Comparison of ENCODE assay signal across 10 cellular contexts in the genomic region with DNA sequence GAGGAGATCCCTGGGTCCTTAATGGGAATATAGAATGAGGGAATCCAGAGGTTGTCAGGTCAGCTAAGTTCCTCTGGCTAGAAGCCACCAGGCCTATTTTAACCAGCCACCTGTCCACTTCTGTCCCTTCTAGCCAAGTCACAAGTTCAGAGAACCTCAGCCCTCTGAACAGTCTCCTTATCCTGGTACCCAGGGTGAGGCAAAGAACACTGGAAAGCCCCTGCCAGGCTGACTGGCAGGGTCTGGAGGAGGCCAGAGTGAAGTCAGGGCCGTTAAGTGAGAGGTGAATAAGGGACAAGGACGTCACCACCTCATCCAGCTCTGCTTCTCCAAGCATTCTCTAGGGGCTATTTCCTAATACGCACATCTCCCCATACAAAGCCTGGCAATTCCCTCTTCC. TPM values are rescaled to one million over a fixed set of nuclear protein-coding genes. Genes with fewer than 3 reads are reported as not detected.
DNase-seq lines count a peak whose midpoint lies in the region; ATAC-seq and TF ChIP-seq lines count a peak whose summit lies in the region.
"Had no signal": no experiment of that assay in that cellular context is flagged by ENCODE, and none has a peak within 500 bp of the region (broad histone marks: within the 10 kb centered on the region; RNA-seq: fewer than 3 reads in every experiment).

No MANE protein-coding gene starts in this region.

- BruUV-seq in Panc1 (replicated peaks; lab: Mats Ljungman, UMichigan) = no TSS peak

- ATAC-seq in Panc1 = no peak
- no peak for ATAC-seq in naive thymus-derived CD8-positive, alpha-beta T cell
- ATAC-seq: mucosa of descending colon had no signal

- peaks cover 16% of the 10 kb centered on the region for H3K4me1 ChIP-seq in Panc1 (ENCODE audit: control insufficient read depth, insufficient read depth, low read length)

- H3K4me3 ChIP-seq in GM06990 (replicated peaks; ENCODE audit: low read depth, low read length) = peak overlapping the region; percentile 92
- H3K4me3 ChIP-seq in Panc1 (ENCODE audit: low read depth in 2 of 2, low read length in 2 of 2) = peak overlapping the region in 1 of 2 experiments; percentile 18; a peak in 1 of 4 replicates
- H3K4me3 ChIP-seq: mucosa of descending colon had no signal

- in situ Hi-C loops in Panc1 (cut with HindIII; ENCODE audit: low pct_unique_long_range_greater_than_20kb, low sequenced_read_pairs) = no loop called here

- H3K36me3 ChIP-seq in GM06990 (ENCODE audit: control insufficient read depth, insufficient read depth, low read length) (peaks cover 5% of the 10 kb centered on the region; the same call in 1 of the 2 replicates), Panc1 (ENCODE audit: control insufficient read depth, insufficient read depth, low read length) (peaks cover 5% of the 10 kb centered on the region)

- peaks cover 21 to 53% (median 46%) of the 10 kb centered on the region in 4 donors for H3K4me1 Mint-ChIP-seq in naive thymus-derived CD8-positive, alpha-beta T cell

- H3K9me3 ChIP-seq in Panc1 (ENCODE audit: control insufficient read depth, insufficient read depth, low read depth, low read length) = no peaks in the 10 kb centered on the region
- H3K9me3 ChIP-seq: mucosa of descending colon, tibial artery had no signal

- peak overlapping the region in 6 of 10 donors; percentile 28 to 96 (median 92) for H3K4me3 Mint-ChIP-seq in naive thymus-derived CD8-positive, alpha-beta T cell

- no peak for TF ChIP-seq CTCF in GM06990 (IDR thresholded peaks at IDR 0.05; ENCODE audit: insufficient read depth, low read length, poor library complexity, severe bottlenecking)
- no peak for TF ChIP-seq CTCF in Panc1 (IDR thresholded peaks at IDR 0.05)

- no peaks in the 10 kb centered on the region for H3K27me3 Mint-ChIP-seq in naive thymus-derived CD8-positive, alpha-beta T cell

- H3K36me3 Mint-ChIP-seq in naive thymus-derived CD8-positive, alpha-beta T cell = peaks cover 0 to 33% (median 3%) of the 10 kb centered on the region in 3 donors

- CTCF ChIA-PET in Panc1 (lab: Charles Lee) = no interaction called here

- DNase-seq in GM06990 (ENCODE audit: extremely low read depth, insufficient read length) = no peak
- DNase-seq in Panc1 (ENCODE audit: low read depth, low spot score) = no peak
- DNase-seq in naive thymus-derived CD8-positive, alpha-beta T cell = peak in 1 of 10 donors; percentile 2
- no peak for DNase-seq in medulla oblongata (ENCODE audit: extremely low spot score)
- DNase-seq in OCI-M2 (lab: John Stamatoyannopoulos, UW; ENCODE audit: unreplicated experiment) = no peak
- DNase-seq: central memory CD4-positive, alpha-beta T cell; NCI-H187; stimulated activated CD4-positive, alpha-beta T cell treated with anti-CD3 and anti-CD28 coated beads, Interleukin-2, amount 100 ng/mL, for 24 hours; tibial artery had no signal

- H3K27me3 ChIP-seq in GM06990 (replicated peaks; ENCODE audit: control insufficient read depth, insufficient read depth, low read length) (no peaks in the 10 kb centered on the region), Panc1 (ENCODE audit: control insufficient read depth, insufficient read depth, low read length) (no peaks in the 10 kb centered on the region)
- H3K27me3 ChIP-seq: tibial artery had no signal

- H3K9me3 Mint-ChIP-seq in naive thymus-derived CD8-positive, alpha-beta T cell = no peaks in the 10 kb centered on the region

- H3K27ac ChIP-seq in Panc1 (ENCODE audit: low read length) = peak overlapping the region; percentile 14; the same call in 1 of the 2 replicates
- H3K27ac ChIP-seq: tibial artery had no signal

- intact Hi-C loops in Panc1 (cut with micrococcal nuclease; ENCODE audit: unreplicated experiment) = no loop called here

- peak overlapping the region in 5 of 10 donors; percentile 29 to 89 (median 52) for H3K27ac Mint-ChIP-seq in naive thymus-derived CD8-positive, alpha-beta T cell

- POLR2A ChIA-PET in Panc1 (lab: Charles Lee) = no interaction called here
- POLR2A ChIA-PET in naive thymus-derived CD8-positive, alpha-beta T cell (lab: Charles Lee) = interaction anchor here (5.6 kb wide), 1 partner anchor 9 kb away, joined by 89 read pairs; the partner anchor contains the start of genes GABARAP and PHF23

RNA-seq across cellular contexts. Expression of gene CTDNEP1, which starts 2.7 kb away (rescaled TPM):
- 132 TPM for total RNA-seq in Panc1 (2021; ENCODE audit: unreplicated experiment)
- 151 TPM for polyA plus RNA-seq in Panc1 (2012; ENCODE audit: insufficient read length)
- 100 to 1,000 TPM; 138 to 142 TPM for total RNA-seq in naive thymus-derived CD8-positive, alpha-beta T cell
- polyA plus RNA-seq in naive thymus-derived CD8-positive, alpha-beta T cell = 10 to 100 TPM; 33.6 to 42.3 (median 39.7) TPM

RNA-seq across cellular contexts. Expression of gene ELP5, which starts 3.2 kb away (rescaled TPM):
- total RNA-seq in Panc1 (2021; ENCODE audit: unreplicated experiment) = 89.5 TPM
- polyA plus RNA-seq in Panc1 (2012; ENCODE audit: insufficient read length) = 100 TPM
- total RNA-seq in naive thymus-derived CD8-positive, alpha-beta T cell = 10 to 100 TPM; 35.1 to 36.1 TPM
- polyA plus RNA-seq in naive thymus-derived CD8-positive, alpha-beta T cell = 10 to 100 TPM; 55.5 to 94.0 (median 70.8) TPM

RNA-seq across cellular contexts. Expression of gene GABARAP, which starts 6.6 kb away (rescaled TPM):
- 289 TPM for total RNA-seq in Panc1 (2021; ENCODE audit: unreplicated experiment)
- polyA plus RNA-seq in Panc1 (2012; ENCODE audit: insufficient read length) = 175 TPM
- 100 to 1,000 TPM; 268 to 280 TPM for total RNA-seq in naive thymus-derived CD8-positive, alpha-beta T cell
- polyA plus RNA-seq in naive thymus-derived CD8-positive, alpha-beta T cell = 100 to 1,000 TPM; 799 to 964 (median 817) TPM

RNA-seq across cellular contexts. Expression of gene PHF23, which starts 9.6 kb away (rescaled TPM):
- total RNA-seq in Panc1 (2021; ENCODE audit: unreplicated experiment) = 69.3 TPM
- polyA plus RNA-seq in Panc1 (2012; ENCODE audit: insufficient read length) = 68.6 TPM
- total RNA-seq in naive thymus-derived CD8-positive, alpha-beta T cell = 10 to 100 TPM; 49.9 to 53.9 TPM
- polyA plus RNA-seq in naive thymus-derived CD8-positive, alpha-beta T cell = 10 to 100 TPM; 18.1 to 35.7 (median 22.2) TPM

RNA-seq across cellular contexts. Expression of gene CLDN7, which starts 13.5 kb away (rescaled TPM):
- total RNA-seq in Panc1 (2021; ENCODE audit: unreplicated experiment) = 43.1 TPM
- polyA plus RNA-seq in Panc1 (2012; ENCODE audit: insufficient read length) = 75.3 TPM
- 1 to 10 TPM; 4.2 to 7.4 TPM for total RNA-seq in naive thymus-derived CD8-positive, alpha-beta T cell
- polyA plus RNA-seq in naive thymus-derived CD8-positive, alpha-beta T cell = 1 to 10 TPM; 5.7 to 8.6 (median 7.1) TPM
